ENCODE assay signal across 13 cellular contexts in the genomic region with DNA sequence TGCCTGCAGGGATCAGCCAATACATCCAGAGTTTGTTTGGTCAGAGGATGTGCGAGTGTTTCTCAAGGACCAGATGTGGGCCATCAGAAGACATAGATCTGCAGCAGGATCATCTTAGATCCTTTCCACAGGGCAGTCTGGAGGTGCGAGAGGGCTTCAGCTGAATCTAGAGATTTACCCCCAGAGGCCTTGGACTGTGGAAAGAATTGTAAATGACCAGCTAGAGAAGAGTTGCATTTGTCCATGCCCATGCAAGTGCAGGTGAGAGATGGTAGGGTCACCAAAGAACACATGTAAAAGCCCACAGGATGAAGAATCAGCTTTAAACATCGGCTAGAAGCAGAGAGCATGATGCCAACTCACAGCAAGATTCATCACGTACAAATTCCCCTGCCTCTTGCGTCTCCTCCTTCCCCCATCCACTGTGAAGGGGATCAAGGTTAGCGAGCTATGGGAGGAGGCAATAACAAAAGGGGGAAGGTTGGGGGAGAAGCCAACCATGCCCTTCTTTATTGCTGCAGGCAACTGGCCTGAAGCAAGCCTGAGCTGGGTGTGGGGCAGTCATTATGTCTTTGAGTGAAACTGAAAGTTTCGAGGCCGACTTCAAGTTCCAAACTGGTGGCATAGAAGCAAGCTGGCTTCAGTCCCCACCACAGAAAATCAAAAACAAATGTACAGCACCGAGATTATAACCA.
DNase-seq lines count a peak whose midpoint lies in the region; ATAC-seq and TF ChIP-seq lines count a peak whose summit lies in the region.
"Had no signal": no experiment of that assay in that cellular context is flagged by ENCODE, and none has a peak within 500 bp of the region (broad histone marks: within the 10 kb centered on the region; RNA-seq: fewer than 3 reads in every experiment).

No MANE protein-coding gene starts in this region.

- no peak overlapping the region for H3K27ac ChIP-seq in OCI-LY1 (ENCODE audit: low read depth, low read length, poor library complexity, severe bottlenecking)
- H3K27ac ChIP-seq in duodenal mucosa (ENCODE audit: low read depth, low read length), result no peak overlapping the region
- H3K27ac ChIP-seq in right atrium auricular region, result no peak overlapping the region
- H3K27ac ChIP-seq: brain microvascular endothelial cell had no signal

- H3K4me1 ChIP-seq in OCI-LY1 (ENCODE audit: insufficient read depth, low read length, severe bottlenecking) (peaks cover 46% of the 10 kb centered on the region), duodenal mucosa (ENCODE audit: control insufficient read depth in 1 of 2, insufficient read depth in 2 of 2, low read length in 2 of 2) (peaks cover 18% of the 10 kb centered on the region in 2 donors), right atrium auricular region (no peaks in the 10 kb centered on the region)

- H3F3A ChIP-seq in OCI-LY1 (ENCODE audit: insufficient read depth, low read length), result no peaks in the 10 kb centered on the region

- H3K27me3 ChIP-seq in OCI-LY1 (ENCODE audit: insufficient read depth, low read length), result no peaks in the 10 kb centered on the region
- no peaks in the 10 kb centered on the region for H3K27me3 ChIP-seq in duodenal mucosa (ENCODE audit: control insufficient read depth in 1 of 2, insufficient read depth in 2 of 2, low read length in 2 of 2)
- no peaks in the 10 kb centered on the region for H3K27me3 ChIP-seq in right atrium auricular region
- H3K27me3 ChIP-seq: brain microvascular endothelial cell had no signal

- H3K79me2 ChIP-seq in OCI-LY1 (ENCODE audit: insufficient read depth, low read length), result no peaks in the 10 kb centered on the region

- H3K9me2 ChIP-seq in OCI-LY1 (ENCODE audit: low read depth, low read length), result no peaks in the 10 kb centered on the region

- TF ChIP-seq CTCF in OCI-LY1 (IDR thresholded peaks at IDR 0.05; ENCODE audit: low read length), result no peak
- no peak for TF ChIP-seq CTCF in right atrium auricular region (IDR thresholded peaks at IDR 0.05)

- H3K9me3 ChIP-seq in OCI-LY1 (ENCODE audit: low read length) (no peaks in the 10 kb centered on the region), duodenal mucosa (ENCODE audit: control insufficient read depth in 1 of 2, low read length in 2 of 2) (no peaks in the 10 kb centered on the region), right atrium auricular region (no peaks in the 10 kb centered on the region)

- peak; percentile 82 for ATAC-seq in GM18867 (IDR thresholded peaks at IDR 0.05; ENCODE audit: unreplicated experiment)
- no peak for ATAC-seq in HG02840 (IDR thresholded peaks at IDR 0.05; ENCODE audit: low FRiP score, unreplicated experiment)

- H3K4me2 ChIP-seq in OCI-LY1 (ENCODE audit: low read length), result peak overlapping the region; percentile 63

- peak overlapping the region; percentile 38; the same call in 1 of the 2 replicates for H3K9ac ChIP-seq in OCI-LY1 (ENCODE audit: low read length)
- H3K9ac ChIP-seq in duodenal mucosa (ENCODE audit: low read depth in 1 of 2, low read length in 2 of 2), result peak overlapping the region; percentile 22 to 44

- peak; percentile 31 for DNase-seq in AG08395 (ENCODE audit: low spot score)
- DNase-seq in NCI-H1048 (lab: John Stamatoyannopoulos, UW), result no peak
- DNase-seq in NCI-H748 treated with DMSO at 0.1 percent for 48 hours (lab: John Stamatoyannopoulos, UW), result no peak
- no peak for DNase-seq in right atrium auricular region (ENCODE audit: low spot score)
- DNase-seq: brain microvascular endothelial cell, DMS53, NCI-H2227 treated with DMSO at 0.1 percent for 48 hours, occipital lobe, T1000 had no signal

- H2AFZ ChIP-seq in OCI-LY1 (ENCODE audit: low read length), result peak overlapping the region; percentile 51; the same call in 1 of the 2 replicates

- H3K4me3 ChIP-seq in OCI-LY1 (ENCODE audit: low read depth, low read length, poor library complexity, severe bottlenecking) (peak overlapping the region; percentile 35), duodenal mucosa (ENCODE audit: low read depth in 1 of 2, low read length in 2 of 2) (peak overlapping the region; percentile 20 to 56), right atrium auricular region (no peak overlapping the region)

- no peaks in the 10 kb centered on the region for H3K36me3 ChIP-seq in OCI-LY1 (ENCODE audit: insufficient read depth, low read length)
- H3K36me3 ChIP-seq in duodenal mucosa (ENCODE audit: control insufficient read depth in 1 of 2, insufficient read depth in 2 of 2, low read length in 2 of 2), result no peaks in the 10 kb centered on the region
- H3K36me3 ChIP-seq in right atrium auricular region, result no peaks in the 10 kb centered on the region
- H3K36me3 ChIP-seq: brain microvascular endothelial cell had no signal

- no peaks in the 10 kb centered on the region for H4K20me1 ChIP-seq in OCI-LY1 (ENCODE audit: insufficient read depth, low read length)

Comparison
In these comparisons a context has a peak if more than half of its experiments do, and no peak if none do; other contexts are left out.
1. H3K4me3 ChIP-seq: peak in OCI-LY1 (single experiment) and duodenal mucosa (2 of 2); none in right atrium auricular region (0 of 2).